ENCODE assay signal across 8 cellular contexts in the genomic region with DNA sequence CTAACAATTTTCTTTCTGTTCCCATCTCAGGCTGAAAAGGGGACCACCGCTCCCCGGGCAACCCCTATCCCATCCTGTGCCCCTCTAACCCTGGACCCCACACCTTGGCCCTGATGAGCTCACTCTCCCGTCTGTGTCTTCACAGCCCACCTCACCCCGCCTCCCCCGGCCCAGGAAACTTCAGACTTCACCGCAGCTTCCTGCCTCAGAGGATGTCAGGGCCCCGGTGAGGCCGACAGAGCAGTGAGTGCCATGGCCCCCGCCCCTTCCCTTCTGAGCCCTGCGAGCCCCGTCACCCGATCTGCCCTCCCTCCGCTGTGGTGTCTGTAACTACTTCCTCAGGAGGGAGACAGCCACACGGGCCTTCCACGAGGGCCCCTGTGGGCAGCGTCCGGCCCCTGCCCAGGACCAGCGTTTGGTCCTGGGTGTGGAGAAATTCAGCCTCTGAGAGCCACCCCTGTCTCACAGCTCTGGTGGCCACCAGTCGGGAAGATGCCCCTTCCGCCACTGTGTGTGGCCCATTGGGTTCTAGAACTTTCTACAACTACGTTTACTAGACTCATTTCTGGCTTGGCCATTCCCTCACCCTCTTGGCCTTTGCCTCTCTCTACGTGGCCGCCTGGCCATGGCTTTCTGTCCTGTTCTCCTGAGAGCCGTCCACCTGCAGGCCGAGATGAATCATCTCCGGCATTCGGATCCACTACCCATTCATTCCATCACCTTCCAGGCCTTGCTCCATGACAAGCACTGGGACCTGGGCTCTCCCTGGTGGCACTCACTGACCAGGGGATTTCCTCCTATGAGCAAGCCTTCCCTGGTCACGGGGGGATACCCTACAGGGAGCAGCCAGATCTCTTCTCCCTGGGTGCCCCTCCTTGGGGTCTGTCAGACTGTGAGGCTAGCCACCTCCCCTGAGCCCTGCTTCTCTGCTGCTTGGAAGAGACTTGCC. TPM values are rescaled to one million over a fixed set of nuclear protein-coding genes. Genes with fewer than 3 reads are reported as not detected.
DNase-seq lines count a peak whose midpoint lies in the region; ATAC-seq lines count a peak whose summit lies in the region.

No MANE protein-coding gene starts in this region.

- peak overlapping the region; percentile 88 to 96 (median 89) for H3K4me3 Mint-ChIP-seq in CD8-positive, alpha-beta memory T cell

- H3K36me3 Mint-ChIP-seq in CD8-positive, alpha-beta memory T cell, result peaks cover 0 to 37% (median 7%) of the 10 kb centered on the region in 3 donors

- peaks cover 69 to 80% (median 74%) of the 10 kb centered on the region in 3 donors for H3K4me1 Mint-ChIP-seq in CD8-positive, alpha-beta memory T cell

- DNase-seq in CD8-positive, alpha-beta memory T cell, result peak; percentile 93 to 98 (median 95)
- DNase-seq in NAMALWA (ENCODE audit: low spot score) (peak; percentile 93), left ventricle myocardium superior (peak; percentile 72), NCI-H146 treated with DMSO at 0.1 percent for 48 hours (lab: John Stamatoyannopoulos, UW; ENCODE audit: unreplicated experiment) (no peak), D341Med (ENCODE audit: low spot score) (no peak)
- peak; percentile 93 for DNase-seq in activated CD8-positive, alpha-beta memory T cell treated with anti-CD3 and anti-CD28 coated beads, Interleukin-2, amount 50 U/mL, for 48 hours
- peak; percentile 93 for DNase-seq in stimulated activated CD4-positive, alpha-beta T cell treated with anti-CD3 and anti-CD28 coated beads, Interleukin-4, amount 100 ng/mL, for 1 hour

- H3K27me3 Mint-ChIP-seq in CD8-positive, alpha-beta memory T cell, result peaks cover 0 to 2% of the 10 kb centered on the region in 2 donors

- H3K9me3 ChIP-seq in CD8-positive, alpha-beta memory T cell (ENCODE audit: low read length), result no peaks in the 10 kb centered on the region

- peak overlapping the region; percentile 79 for H3K4me3 ChIP-seq in CD8-positive, alpha-beta memory T cell (ENCODE audit: low read length)

- H3K9me3 Mint-ChIP-seq in CD8-positive, alpha-beta memory T cell, result no peaks in the 10 kb centered on the region

- peaks cover 8% of the 10 kb centered on the region for H3K36me3 ChIP-seq in CD8-positive, alpha-beta memory T cell (ENCODE audit: insufficient read depth, low read length)

- no peaks in the 10 kb centered on the region for H3K27me3 ChIP-seq in CD8-positive, alpha-beta memory T cell (ENCODE audit: insufficient read depth, low read length, poor library complexity, severe bottlenecking)

- H3K27ac Mint-ChIP-seq in CD8-positive, alpha-beta memory T cell, result peak overlapping the region; percentile 99 to 100 (median 100)

- intact Hi-C loops in left ventricle myocardium superior (cut with micrococcal nuclease), result loop anchor here (10.0 kb wide), 1 partner anchor 95 kb away; a partner anchor contains a TSS

- CTCF ChIA-PET in CD8-positive, alpha-beta memory T cell (lab: Charles Lee), result interaction anchor here (0.6 to 44.0 kb wide), 5 partner anchors 8 to 291 kb away, joined by 3 to 1908 read pairs (median 4); a partner anchor contains a TSS

- H3K4me1 ChIP-seq in CD8-positive, alpha-beta memory T cell (ENCODE audit: insufficient read depth, low read length), result peaks cover 78% of the 10 kb centered on the region

- ATAC-seq in GM21717 (IDR thresholded peaks at IDR 0.05; ENCODE audit: unreplicated experiment) (peak; percentile 39), left ventricle myocardium superior (no peak)

- POLR2A ChIA-PET in CD8-positive, alpha-beta memory T cell (lab: Charles Lee), result interaction anchor here (0.6 to 8.3 kb wide), 10 partner anchors 9 to 1668 kb away, joined by 3 to 235 read pairs (median 5); a partner anchor contains a TSS

- H3K27ac ChIP-seq in CD8-positive, alpha-beta memory T cell (ENCODE audit: low read depth, low read length), result peak overlapping the region; percentile 97

RNA-seq across cellular contexts. Expression of a gene that starts 3.4 kb away (rescaled TPM):
- 100 to 1,000 TPM; 145 to 152 TPM for total RNA-seq in CD8-positive, alpha-beta memory T cell
- polyA plus RNA-seq in CD8-positive, alpha-beta memory T cell, result 139 TPM
- total RNA-seq in left ventricle myocardium superior, result 48.3 TPM

RNA-seq across cellular contexts. Expression of a gene that starts 13.7 kb away (rescaled TPM):
- total RNA-seq in CD8-positive, alpha-beta memory T cell, result 10 to 100 TPM; 31.3 to 31.9 TPM
- 2.4 TPM for polyA plus RNA-seq in CD8-positive, alpha-beta memory T cell
- total RNA-seq in left ventricle myocardium superior, result 9.0 TPM

Comparison
In these comparisons a context has a peak if more than half of its experiments do, and no peak if none do; other contexts are left out.
1. DNase-seq: peak in CD8-positive, alpha-beta memory T cell (5 of 5), NAMALWA (single experiment), activated CD8-positive, alpha-beta memory T cell treated with anti-CD3 and anti-CD28 coated beads, Interleukin-2, amount 50 U/mL, for 48 hours (single experiment), left ventricle myocardium superior (single experiment) and stimulated activated CD4-positive, alpha-beta T cell treated with anti-CD3 and anti-CD28 coated beads, Interleukin-4, amount 100 ng/mL, for 1 hour (single experiment); none in NCI-H146 treated with DMSO at 0.1 percent for 48 hours (single experiment) and D341Med (single experiment).